Comparison of ENCODE assay signal across 17 cellular contexts in genomic region chr12:121175383-121176119, GRCh38. TPM values are rescaled to one million over a fixed set of nuclear protein-coding genes. Genes with fewer than 3 reads are reported as not detected.
DNase-seq lines count a peak whose midpoint lies in the region; ATAC-seq, FAIRE-seq and TF ChIP-seq lines count a peak whose summit lies in the region.
"Had no signal": no experiment of that assay in that cellular context is flagged by ENCODE, and none has a peak within 500 bp of the region (broad histone marks: within the 10 kb centered on the region; RNA-seq: fewer than 3 reads in every experiment).

No MANE protein-coding gene starts in this region.

- H3K9me3 Mint-ChIP-seq in activated CD8-positive, alpha-beta memory T cell treated with anti-CD3 and anti-CD28 coated beads, Interleukin-2, amount 10 ng/mL, durations not matched to agents 7 days and 5 days (ENCODE audit: low read depth): no peaks in the 10 kb centered on the region
- H3K9me3 Mint-ChIP-seq: immature natural killer cell had no signal

- no peak overlapping the region for H3K4me3 ChIP-seq in smooth muscle cell
- H3K4me3 ChIP-seq: ascending aorta, suprapubic skin had no signal

- H3K27ac Mint-ChIP-seq in activated CD8-positive, alpha-beta memory T cell treated with anti-CD3 and anti-CD28 coated beads, Interleukin-2, amount 10 ng/mL, durations not matched to agents 7 days and 5 days: no peak overlapping the region
- H3K27ac Mint-ChIP-seq: immature natural killer cell had no signal

- no peaks in the 10 kb centered on the region for H3F3A ChIP-seq in smooth muscle cell (ENCODE audit: low read depth)

- H2AFZ ChIP-seq in smooth muscle cell (ENCODE audit: low read depth): no peak overlapping the region

- no peak overlapping the region for H3K9ac ChIP-seq in smooth muscle cell (ENCODE audit: low read depth)
- H3K9ac ChIP-seq: KMS-11, SK-N-SH had no signal

- no peaks in the 10 kb centered on the region for H3K4me1 ChIP-seq in smooth muscle cell (ENCODE audit: low read depth)
- H3K4me1 ChIP-seq: ascending aorta, suprapubic skin had no signal

- H3K4me1 Mint-ChIP-seq in activated CD8-positive, alpha-beta memory T cell treated with anti-CD3 and anti-CD28 coated beads, Interleukin-2, amount 10 ng/mL, durations not matched to agents 7 days and 5 days: peaks cover 9% of the 10 kb centered on the region
- H3K4me1 Mint-ChIP-seq: immature natural killer cell had no signal

- no peaks in the 10 kb centered on the region for H3K27me3 Mint-ChIP-seq in activated CD8-positive, alpha-beta memory T cell treated with anti-CD3 and anti-CD28 coated beads, Interleukin-2, amount 10 ng/mL, durations not matched to agents 7 days and 5 days

- H3K4me3 Mint-ChIP-seq in activated CD8-positive, alpha-beta memory T cell treated with anti-CD3 and anti-CD28 coated beads, Interleukin-2, amount 10 ng/mL, durations not matched to agents 7 days and 5 days: no peak overlapping the region
- H3K4me3 Mint-ChIP-seq: immature natural killer cell had no signal

- DNase-seq in GM19239 (ENCODE audit: insufficient read length, low spot score) (peak; percentile 29), SKM-1 treated with dmso at 0.1 percent for 144 hours (lab: John Stamatoyannopoulos, UW; ENCODE audit: unreplicated experiment) (peak; percentile 31), left ventricle myocardium superior (peak; percentile 29), smooth muscle cell (lab: John Stamatoyannopoulos, UW; ENCODE audit: unreplicated experiment) (no peak), DMS79 (lab: John Stamatoyannopoulos, UW) (no peak), HuH-7 (ENCODE audit: low spot score) (no peak)
- no peak for DNase-seq in activated CD8-positive, alpha-beta memory T cell treated with anti-CD3 and anti-CD28 coated beads, Interleukin-2, amount 10 ng/mL, durations not matched to agents 7 days and 5 days
- DNase-seq: immature natural killer cell; NCI-H446 treated with DMSO at 0.1 percent for 48 hours; SK-N-SH; stimulated activated CD4-positive, alpha-beta T cell treated with anti-CD3 and anti-CD28 coated beads, Interleukin-4, amount 100 ng/mL, for 4 hours had no signal

- no peak for TF ChIP-seq CTCF in smooth muscle cell (IDR thresholded peaks at IDR 0.05; ENCODE audit: borderline replicate concordance, insufficient read depth, poor library complexity, severe bottlenecking)

- H3K36me3 ChIP-seq in smooth muscle cell (ENCODE audit: low read depth): no peaks in the 10 kb centered on the region
- H3K36me3 ChIP-seq: ascending aorta had no signal

- no peaks in the 10 kb centered on the region for H3K79me2 ChIP-seq in smooth muscle cell (ENCODE audit: low read depth)

- peak; percentile 69 for FAIRE-seq in GM19239 (lab: Jason Lieb, UNC)
- FAIRE-seq: D721Med had no signal

- ATAC-seq in left ventricle myocardium superior (peak; percentile 56), GM18517 (IDR thresholded peaks at IDR 0.05; ENCODE audit: unreplicated experiment) (no peak)
- ATAC-seq in activated CD8-positive, alpha-beta memory T cell treated with anti-CD3 and anti-CD28 coated beads, Interleukin-2, amount 10 ng/mL, durations not matched to agents 7 days and 5 days: no peak

- H3K27ac ChIP-seq in smooth muscle cell (ENCODE audit: low read depth): no peak overlapping the region
- H3K27ac ChIP-seq: ascending aorta, epithelial cell of prostate, KMS-11, suprapubic skin had no signal

- peak overlapping the region; percentile 23 for H3K4me2 ChIP-seq in smooth muscle cell
- H3K4me2 ChIP-seq: KMS-11, SK-N-SH had no signal

- no peaks in the 10 kb centered on the region for H3K27me3 ChIP-seq in smooth muscle cell (ENCODE audit: low read depth)
- H3K27me3 ChIP-seq: ascending aorta, suprapubic skin had no signal

- H3K9me3 ChIP-seq in smooth muscle cell (replicated peaks; ENCODE audit: low read depth): no peaks in the 10 kb centered on the region
- H3K9me3 ChIP-seq: ascending aorta, SK-N-SH, suprapubic skin had no signal

- H4K20me1 ChIP-seq in smooth muscle cell (ENCODE audit: low read depth): no peaks in the 10 kb centered on the region

- 60% methylated on average over 16 of the region's 16 CpGs for WGBS in smooth muscle cell (ENCODE audit: low lambda C conversion rate)

- intact Hi-C loops in left ventricle myocardium superior (cut with micrococcal nuclease): no loop called here

- CTCF ChIA-PET in activated CD8-positive, alpha-beta memory T cell treated with anti-CD3 and anti-CD28 coated beads, Interleukin-2, amount 10 ng/mL, durations not matched to agents 7 days and 5 days (lab: Charles Lee): no interaction called here

- peaks cover 11% of the 10 kb centered on the region for H3K36me3 Mint-ChIP-seq in activated CD8-positive, alpha-beta memory T cell treated with anti-CD3 and anti-CD28 coated beads, Interleukin-2, amount 10 ng/mL, durations not matched to agents 7 days and 5 days

RNA-seq across cellular contexts. Expression of gene P2RX4, which starts 34.4 kb away (rescaled TPM):
- total RNA-seq in left ventricle myocardium superior (4.9 TPM), smooth muscle cell (18.1 and 32.2 TPM in 2 replicates)
- 16.8 and 20.6 TPM in 2 replicates for polyA plus RNA-seq in smooth muscle cell
- total RNA-seq in activated CD8-positive, alpha-beta memory T cell treated with anti-CD3 and anti-CD28 coated beads, Interleukin-2, amount 10 ng/mL, durations not matched to agents 7 days and 5 days: 10 to 100 TPM; 52.6 to 64.8 TPM

RNA-seq across cellular contexts. Expression of gene P2RX7, which starts 42.9 kb away (rescaled TPM):
- 1.9 TPM for total RNA-seq in left ventricle myocardium superior
- 0.72 and 1.1 TPM in 2 replicates for total RNA-seq in smooth muscle cell
- 0.64 and 1.6 TPM in 2 replicates for polyA plus RNA-seq in smooth muscle cell
- 10 to 100 TPM in 1 of 2 experiments, 1 to 10 TPM in 1; 7.5 to 14.4 TPM for total RNA-seq in activated CD8-positive, alpha-beta memory T cell treated with anti-CD3 and anti-CD28 coated beads, Interleukin-2, amount 10 ng/mL, durations not matched to agents 7 days and 5 days

Comparison
In these comparisons a context has a peak if more than half of its experiments do, and no peak if none do; other contexts are left out.
1. DNase-seq: peak in GM19239 (single experiment), SKM-1 treated with dmso at 0.1 percent for 144 hours (single experiment) and left ventricle myocardium superior (single experiment); none in smooth muscle cell (single experiment), DMS79 (single experiment), HuH-7 (single experiment) and activated CD8-positive, alpha-beta memory T cell treated with anti-CD3 and anti-CD28 coated beads, Interleukin-2, amount 10 ng/mL, durations not matched to agents 7 days and 5 days (single experiment).